In the genomic region with DNA sequence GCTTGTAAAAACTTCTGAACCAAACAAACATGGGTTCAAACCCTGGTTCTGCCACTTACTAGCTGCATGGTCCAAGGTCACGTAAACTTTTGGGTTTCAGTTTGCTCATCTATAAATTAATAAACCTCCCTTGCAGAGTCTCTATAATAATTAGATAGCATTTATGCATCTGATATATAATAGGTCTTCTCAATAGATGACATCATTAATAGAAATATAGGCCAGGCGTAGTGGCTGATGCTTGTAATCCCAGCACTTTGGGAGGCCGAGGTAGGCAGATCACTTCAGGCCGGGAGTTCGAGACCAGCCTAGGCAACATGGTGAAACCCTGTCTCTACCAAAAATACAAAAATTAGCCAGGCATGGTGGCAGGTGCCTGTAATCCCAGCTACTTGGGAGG, we compare ENCODE assay signal across 3 cellular contexts. TPM values are rescaled to one million over a fixed set of nuclear protein-coding genes. Genes with fewer than 3 reads are reported as not detected.
DNase-seq lines count a peak whose midpoint lies in the region; ATAC-seq, FAIRE-seq and TF ChIP-seq lines count a peak whose summit lies in the region.
"Not testable (repeated sequence)": the region's sequence is repeated elsewhere in the genome, so short reads cannot be mapped to it uniquely, and the experiment has no call there.

No MANE protein-coding gene starts in this region.

- TF ChIP-seq POLR2A in HepG2 (IDR thresholded peaks at IDR 0.05; ENCODE audit: insufficient read depth in 1 of 2, low read depth in 2 of 2, low read length in 2 of 2), result not testable (repeated sequence)

- not testable (repeated sequence) for TF ChIP-seq CTCF in HEK293 (tag by site-specific recombination; IDR thresholded peaks at IDR 0.05); HepG2 (CRISPR knock-in tag; IDR thresholded peaks at IDR 0.05)

- H3K4me1 ChIP-seq in HEK293 (ENCODE audit: control insufficient read depth, insufficient read depth, low read length); HepG2 (ENCODE audit: insufficient read depth, low read length): not testable (repeated sequence)

- not testable (repeated sequence) for BruUV-seq in HepG2 (replicated peaks; lab: Mats Ljungman, UMichigan)

- FAIRE-seq in HepG2 (lab: Jason Lieb, UNC), result not testable (repeated sequence)

- peaks cover 31 to 46% of the 10 kb centered on the region in 2 experiments for H3K36me3 ChIP-seq in HEK293 (ENCODE audit: control insufficient read depth in 2 of 2, insufficient read depth in 1 of 2, low read length in 2 of 2)
- H3K36me3 ChIP-seq in HepG2 (replicated peaks in 1 of 2; ENCODE audit: control insufficient read depth in 1 of 2, insufficient read depth in 2 of 2, low read length in 2 of 2), result peaks cover 11 to 33% of the 10 kb centered on the region in 2 experiments

- DNase-seq in activated effector memory CD4-positive, alpha-beta T cell treated with anti-CD3 and anti-CD28 coated beads, Interleukin-2, amount 50 U/mL, for 16 hours, result peak; percentile 21
- DNase-seq in HepG2 (ENCODE audit: low spot score), result not testable (repeated sequence)

- H3K4me2 ChIP-seq in HepG2 (ENCODE audit: low read depth, low read length), result not testable (repeated sequence)

- H3K27ac ChIP-seq in HEK293 (ENCODE audit: extremely low read depth, low read depth, low read length); HepG2 (ENCODE audit: extremely low read length, insufficient read depth, low read length): not testable (repeated sequence)

- CTCF ChIA-PET in HEK293 (lab: Yijun Ruan, JAX); HepG2 (lab: Yijun Ruan, JAX; ENCODE audit: low intra/inter-chr PET ratio, low total read pairs): not testable (repeated sequence)

- POLR2A ChIA-PET in HEK293 (lab: Yijun Ruan, JAX), result interaction anchor here (1.0 kb wide), 1 partner anchor 22 kb away, joined by 3 read pairs; no protein-coding TSS in a partner anchor
- POLR2A ChIA-PET in HepG2 (lab: Yijun Ruan, JAX), result not testable (repeated sequence)

- H3K79me2 ChIP-seq in HepG2 (ENCODE audit: insufficient read depth, low read length), result not testable (repeated sequence)

- WGBS in HepG2 (ENCODE audit: low lambda C conversion rate), result 96% methylated on average over 5 of the region's 5 CpGs

- H4K20me1 ChIP-seq in HepG2 (ENCODE audit: insufficient read depth, low read length), result not testable (repeated sequence)

- intact Hi-C loops in HepG2 (cut with micrococcal nuclease; ENCODE audit: unreplicated experiment), result not testable (repeated sequence)

- H3K9me3 ChIP-seq in HEK293 (ENCODE audit: control insufficient read depth, insufficient read depth, low read depth, low read length); HepG2 (ENCODE audit: low read length): not testable (repeated sequence)

- H3K27me3 ChIP-seq in HepG2 (ENCODE audit: control insufficient read depth in 1 of 2, insufficient read depth in 2 of 2, low read length in 2 of 2), result not testable (repeated sequence)

- not testable (repeated sequence) for TF ChIP-seq RAD21 in HepG2 (CRISPR knock-in tag; IDR thresholded peaks at IDR 0.05)

- H2AFZ ChIP-seq in HepG2 (ENCODE audit: low read length), result not testable (repeated sequence)

- not testable (repeated sequence) for H3K4me3 ChIP-seq in HEK293 (ENCODE audit: low read depth, low read length); HepG2 (replicated peaks in 1 of 3; ENCODE audit: insufficient read depth in 1 of 3, low read depth in 2 of 3, low read length in 3 of 3)

- in situ Hi-C loops in HepG2 (cut with HindIII; ENCODE audit: extremely low pct_ligation_motif_present, low pct_unique_long_range_greater_than_20kb), result not testable (repeated sequence)

- not testable (repeated sequence) for H3K9ac ChIP-seq in HepG2 (ENCODE audit: insufficient read depth, low read depth, low read length)

- not testable (repeated sequence) for ATAC-seq in HepG2

- TF ChIP-seq EP300 in HepG2 (IDR thresholded peaks at IDR 0.05; ENCODE audit: low read depth in 2 of 2, low read length in 2 of 2); HepG2 (CRISPR knock-in tag; IDR thresholded peaks at IDR 0.05; ENCODE audit: borderline replicate concordance): not testable (repeated sequence)

TF ChIP-seq in HEK293, 187 proteins besides CTCF, POLR2A, EP300 and RAD21:
- peak; percentile 78 for TF ChIP-seq ATF2 (tag by site-specific recombination; IDR thresholded peaks at IDR 0.05; ENCODE audit: low read depth)

TF ChIP-seq in HepG2, 621 proteins besides CTCF, POLR2A, EP300 and RAD21:
- peak; percentile 80 for TF ChIP-seq ATF7 (IDR thresholded peaks at IDR 0.05)
- TF ChIP-seq ATF7 (CRISPR knock-in tag; IDR thresholded peaks at IDR 0.05), result not testable (repeated sequence)

RNA-seq across cellular contexts. Expression of gene SIN3A, which starts 25.6 kb away (rescaled TPM):
- 16.1 and 26.8 TPM in 2 replicates for total RNA-seq in HepG2 (2016; rRNA removed; fragmentation: Illumina TruSeq; extraction: Trizol)
- total RNA-seq in HepG2 (2016; cell fraction: cytosol; rRNA removed; fragmentation: Illumina TruSeq; extraction: Trizol; ENCODE audit: low read depth), result 5.4 and 6.9 TPM in 2 replicates
- total RNA-seq in HepG2 (2016; cell fraction: insoluble cytoplasmic fraction; rRNA removed; fragmentation: Illumina TruSeq; extraction: Trizol), result 17.3 and 25.0 TPM in 2 replicates
- total RNA-seq in HepG2 (2016; cell fraction: membrane; rRNA removed; fragmentation: Illumina TruSeq; extraction: Trizol), result 13.0 and 13.6 TPM in 2 replicates
- total RNA-seq in HepG2 (2016; cell fraction: nucleus; rRNA removed; fragmentation: Illumina TruSeq; extraction: Trizol), result 28.8 and 30.1 TPM in 2 replicates
- polyA plus RNA-seq in HepG2 (2011; rRNA removed), result 20.7 and 28.1 TPM in 2 replicates
- 12.3 and 13.7 TPM in 2 replicates for polyA plus RNA-seq in HepG2 (2011; cell fraction: cytosol; rRNA removed)
- 22.6 and 27.2 TPM in 2 replicates for polyA plus RNA-seq in HepG2 (2011; cell fraction: nucleus; rRNA removed)
- 19.3 and 23.6 TPM in 2 replicates for polyA plus RNA-seq in HepG2 (2012)
- polyA plus RNA-seq in HepG2 (2016; cell fraction: cytosol; fragmentation: Illumina TruSeq; extraction: Trizol; ENCODE audit: low read depth), result 0.93 TPM in 2 replicates
- polyA plus RNA-seq in HepG2 (2016; cell fraction: insoluble cytoplasmic fraction; fragmentation: Illumina TruSeq; extraction: Trizol; ENCODE audit: low read depth), result 20.4 and 25.2 TPM in 2 replicates
- polyA plus RNA-seq in HepG2 (2016; cell fraction: membrane; fragmentation: Illumina TruSeq; extraction: Trizol; ENCODE audit: low read depth), result 3.1 TPM in 2 replicates
- polyA plus RNA-seq in HepG2 (2016; cell fraction: nucleus; fragmentation: Illumina TruSeq; extraction: Trizol; ENCODE audit: insufficient read depth, low read depth), result 25.8 and 26.6 TPM in 2 replicates
- polyA minus RNA-seq in HepG2 (2011; rRNA and poly(A)+ RNA removed; ENCODE audit: low replicate concordance), result 76.8 and 135 TPM in 2 replicates
- polyA minus RNA-seq in HepG2 (2011; cell fraction: cytosol; rRNA and poly(A)+ RNA removed), result 22.7 and 28.1 TPM in 2 replicates
- polyA minus RNA-seq in HepG2 (2011; cell fraction: nucleus; rRNA and poly(A)+ RNA removed), result 35.1 and 36.2 TPM in 2 replicates
